4 cellular contexts compared by ENCODE assay signal in genomic region chr7:74011421-74011820, GRCh38. TPM values are rescaled to one million over a fixed set of nuclear protein-coding genes. Genes with fewer than 3 reads are reported as not detected.
"Had no signal": no experiment of that assay in that cellular context is flagged by ENCODE, and none has a peak within 500 bp of the region (broad histone marks: within the 10 kb centered on the region; RNA-seq: fewer than 3 reads in every experiment).

No MANE protein-coding gene starts in this region.

RNA-seq across cellular contexts. Expression of gene ELN, which starts 16.6 kb away (rescaled TPM):
- total RNA-seq: MCF 10A, NCI-H460, OCI-LY7, SJSA1 had no signal
